Comparison of ENCODE assay signal across 2 cellular contexts in genomic region chr19:19362075-19362474, GRCh38.
TF ChIP-seq lines count a peak whose summit lies in the region.

No MANE protein-coding gene starts in this region.

TF ChIP-seq in IMR-90, 13 proteins besides CTCF, POLR2A, EP300 and RAD21:
- TF ChIP-seq USF2 (IDR thresholded peaks at IDR 0.05; ENCODE audit: low read depth, low read length) (no peak), RCOR1 (IDR thresholded peaks at IDR 0.05; ENCODE audit: insufficient replicate concordance, low read length) (no peak), MAZ (IDR thresholded peaks at IDR 0.05; ENCODE audit: borderline replicate concordance, low read depth, low read length) (no peak), BHLHE40 (IDR thresholded peaks at IDR 0.05; ENCODE audit: low read depth, low read length) (no peak), MAFK (IDR thresholded peaks at IDR 0.05; ENCODE audit: low read depth, low read length) (no peak)

TF ChIP-seq in H1, 55 proteins besides CTCF, POLR2A, EP300 and RAD21:
- TF ChIP-seq GABPA (IDR thresholded peaks at IDR 0.05; ENCODE audit: borderline replicate concordance, insufficient read depth, low read length): no peak
- no peak for TF ChIP-seq RBBP5 (IDR thresholded peaks at IDR 0.05; ENCODE audit: borderline replicate concordance, low read depth, low read length)
- TF ChIP-seq EZH2 (IDR thresholded peaks at IDR 0.05; ENCODE audit: low read depth, low read length, severe bottlenecking): no peak
- no peak for TF ChIP-seq MAX (IDR thresholded peaks at IDR 0.05)
- TF ChIP-seq NANOG (IDR thresholded peaks at IDR 0.05; ENCODE audit: insufficient read depth, low read depth, low read length, poor library complexity, severe bottlenecking): no peak
- no peak for TF ChIP-seq CHD1 (IDR thresholded peaks at IDR 0.05; ENCODE audit: low read depth, low read length)
- TF ChIP-seq HDAC6 (IDR thresholded peaks at IDR 0.05; ENCODE audit: low read depth, low read length): no peak
- TF ChIP-seq SIRT6 (IDR thresholded peaks at IDR 0.05; ENCODE audit: low read length): no peak
- TF ChIP-seq CREB1 (IDR thresholded peaks at IDR 0.05): no peak
- TF ChIP-seq SRF (IDR thresholded peaks at IDR 0.05; ENCODE audit: low read depth, low read length): no peak
- no peak for TF ChIP-seq POU5F1 (IDR thresholded peaks at IDR 0.05; ENCODE audit: low read depth, low read length)
- no peak for TF ChIP-seq BRCA1 (IDR thresholded peaks at IDR 0.05; ENCODE audit: low read depth, low read length)
- no peak for TF ChIP-seq TBP (IDR thresholded peaks at IDR 0.05; ENCODE audit: low read depth, low read length)
- no peak for TF ChIP-seq SUZ12 (IDR thresholded peaks at IDR 0.05; ENCODE audit: low read length)
TF ChIP-seq in H1: peak in this region for 0.
